Comparison of ENCODE assay signal across 1 cellular context in genomic region chr9:114099523-114100270, GRCh38.
TF ChIP-seq lines count a peak whose summit lies in the region.

No MANE protein-coding gene starts in this region.

TF ChIP-seq in H1, 55 proteins besides CTCF, POLR2A, EP300 and RAD21:
- peak; percentile 45 for TF ChIP-seq EZH2 (IDR thresholded peaks at IDR 0.05; ENCODE audit: low read depth, low read length, severe bottlenecking)
- TF ChIP-seq TEAD4 (IDR thresholded peaks at IDR 0.05; ENCODE audit: low read depth, low read length) = no peak
- no peak for TF ChIP-seq POLR2AphosphoS5 (IDR thresholded peaks at IDR 0.05; ENCODE audit: low read depth, low read length)
- no peak for TF ChIP-seq SUZ12 (IDR thresholded peaks at IDR 0.05; ENCODE audit: low read length)
- no peak for TF ChIP-seq KDM1A (IDR thresholded peaks at IDR 0.05; ENCODE audit: borderline replicate concordance, low read length)
- no peak for TF ChIP-seq JUND (IDR thresholded peaks at IDR 0.05; ENCODE audit: low read length)
- TF ChIP-seq HDAC6 (IDR thresholded peaks at IDR 0.05; ENCODE audit: low read depth, low read length) = no peak
- no peak for TF ChIP-seq SAP30 (IDR thresholded peaks at IDR 0.05; ENCODE audit: insufficient read depth, insufficient replicate concordance, low read length)
